26 cellular contexts compared by ENCODE assay signal in genomic region chr9:86801246-86801645, GRCh38.
DNase-seq lines count a peak whose midpoint lies in the region; ATAC-seq and TF ChIP-seq lines count a peak whose summit lies in the region.
"Had no signal": no experiment of that assay in that cellular context is flagged by ENCODE, and none has a peak within 500 bp of the region (broad histone marks: within the 10 kb centered on the region; RNA-seq: fewer than 3 reads in every experiment).

No MANE protein-coding gene starts in this region.

- peaks cover 3 to 4% of the 10 kb centered on the region in 2 donors for H3K27me3 Mint-ChIP-seq in CD8-positive, alpha-beta memory T cell
- H3K27me3 Mint-ChIP-seq: B cell had no signal

- 11% methylated on average over 5 of the region's 5 CpGs for WGBS in mammary epithelial cell (ENCODE audit: low coverage, missing lambda C conversion rate)

- H4K20me1 ChIP-seq in mammary epithelial cell (ENCODE audit: insufficient read depth, low read length) = no peaks in the 10 kb centered on the region

- no peaks in the 10 kb centered on the region for H3K4me1 ChIP-seq in CD8-positive, alpha-beta memory T cell (ENCODE audit: insufficient read depth, low read length)
- no peaks in the 10 kb centered on the region for H3K4me1 ChIP-seq in mammary epithelial cell (ENCODE audit: insufficient read depth, low read length)
- H3K4me1 ChIP-seq: transverse colon had no signal

- no peak overlapping the region for H3K27ac ChIP-seq in CD8-positive, alpha-beta memory T cell (ENCODE audit: low read depth, low read length)
- H3K27ac ChIP-seq in mammary epithelial cell (ENCODE audit: insufficient read depth, low read depth, low read length) = no peak overlapping the region
- H3K27ac ChIP-seq: hepatocyte, HL-60 had no signal

- dilution Hi-C loops in mammary epithelial cell (cut with HindIII; ENCODE audit: low sequenced_read_pairs) = no loop called here

- H2AFZ ChIP-seq in mammary epithelial cell (ENCODE audit: low read depth, low read length) = no peak overlapping the region
- H2AFZ ChIP-seq: hepatocyte had no signal

- H3K4me3 ChIP-seq in fibroblast of mammary gland (ENCODE audit: control insufficient read depth, low read depth, low read length) = no peak overlapping the region
- no peak overlapping the region for H3K4me3 ChIP-seq in CD8-positive, alpha-beta memory T cell (ENCODE audit: low read length)
- H3K4me3 ChIP-seq in mammary epithelial cell (replicated peaks in 1 of 3; ENCODE audit: insufficient read depth in 1 of 3, low read depth in 2 of 3, low read length in 3 of 3) = no peak overlapping the region
- H3K4me3 ChIP-seq: hepatocyte, transverse colon had no signal

- no peaks in the 10 kb centered on the region for H3K79me2 ChIP-seq in mammary epithelial cell (ENCODE audit: insufficient read depth, low read length)
- H3K79me2 ChIP-seq: hepatocyte had no signal

- TF ChIP-seq CTCF in fibroblast of mammary gland (conservative IDR thresholded peaks at IDR 0.05; ENCODE audit: control insufficient read depth, insufficient read depth, low read depth, low read length) = no peak
- no peak for TF ChIP-seq CTCF in mammary epithelial cell (conservative IDR thresholded peaks at IDR 0.05 in 1 of 2, IDR thresholded peaks at IDR 0.05 in 1 of 2; ENCODE audit: extremely low read depth in 1 of 2, insufficient read depth in 1 of 2, low read depth in 1 of 2, low read length in 2 of 2)

- H3K9me3 Mint-ChIP-seq in CD8-positive, alpha-beta memory T cell = peaks cover 0 to 2% (median 0%) of the 10 kb centered on the region in 5 donors

- H3K27me3 ChIP-seq in CD8-positive, alpha-beta memory T cell (ENCODE audit: insufficient read depth, low read length, poor library complexity, severe bottlenecking) = no peaks in the 10 kb centered on the region
- H3K27me3 ChIP-seq in mammary epithelial cell (ENCODE audit: insufficient read depth, low read length) = no peaks in the 10 kb centered on the region
- H3K27me3 ChIP-seq: hepatocyte, transverse colon had no signal

- intact Hi-C loops in Right ventricle myocardium superior (cut with DNase I) = no loop called here
- intact Hi-C loops in cardiac septum (cut with DNase I) = no loop called here
- intact Hi-C loops in mammary epithelial cell (cut with micrococcal nuclease) = no loop called here

- DNase-seq in Right ventricle myocardium superior (no peak), cardiac septum (ENCODE audit: low spot score) (no peak), fibroblast of mammary gland (ENCODE audit: low read depth) (peak; percentile 31), left lobe of liver (ENCODE audit: low spot score) (no peak), NCI-H146 treated with DMSO at 0.1 percent for 48 hours (lab: John Stamatoyannopoulos, UW; ENCODE audit: unreplicated experiment) (no peak), mammary epithelial cell (no peak)
- no peak for DNase-seq in CD8-positive, alpha-beta memory T cell
- DNase-seq: activated CD4-positive, alpha-beta T cell treated with anti-CD3 and anti-CD28 coated beads for 48 hours; activated naive CD4-positive, alpha-beta T cell; activated T-cell treated with anti-CD3 and anti-CD28 coated beads, Interleukin-2, amount 50 U/mL, for 24 hours; caudate nucleus; dermis blood vessel endothelial cell; DMS79; HCEC 1CT; immature natural killer cell; NCI-H1048; NCI-H2029; NCI-H226; NCI-H774; transverse colon had no signal

- no peaks in the 10 kb centered on the region for H3K36me3 ChIP-seq in CD8-positive, alpha-beta memory T cell (ENCODE audit: insufficient read depth, low read length)
- no peaks in the 10 kb centered on the region for H3K36me3 ChIP-seq in mammary epithelial cell (ENCODE audit: insufficient read depth, low read length)
- H3K36me3 ChIP-seq: transverse colon had no signal

- in situ Hi-C loops in mammary epithelial cell (cut with MboI; ENCODE audit: low sequenced_read_pairs in 2 of 2) = no loop called here

- ATAC-seq in Right ventricle myocardium superior (ENCODE audit: poor library complexity) = peak; percentile 71
- peak; percentile 46 for ATAC-seq in left lobe of liver
- ATAC-seq in HG03469 (IDR thresholded peaks at IDR 0.05; ENCODE audit: unreplicated experiment) = no peak
- ATAC-seq: sciatic nerve had no signal

- H3K4me3 Mint-ChIP-seq in CD8-positive, alpha-beta memory T cell = no peak overlapping the region
- H3K4me3 Mint-ChIP-seq: activated T-cell treated with anti-CD3 and anti-CD28 coated beads, Interleukin-2, amount 50 U/mL, for 24 hours; B cell; immature natural killer cell; T-helper 2 cell treated with Interferon-gamma antibody and Interleukin-4, amounts not matched to agents 5 μg/mL and 100 μg/mL, for 36 hours had no signal

- POLR2A ChIA-PET in CD8-positive, alpha-beta memory T cell (lab: Charles Lee) = no interaction called here

- H3K9ac ChIP-seq in mammary epithelial cell (ENCODE audit: insufficient read depth, low read length) = no peak overlapping the region

- CTCF ChIA-PET in CD8-positive, alpha-beta memory T cell (lab: Charles Lee) = no interaction called here
- CTCF ChIA-PET in mammary epithelial cell (lab: Charles Lee; ENCODE audit: low non-redundant PET) = no interaction called here

- H3K4me1 Mint-ChIP-seq in CD8-positive, alpha-beta memory T cell = no peaks in the 10 kb centered on the region
- H3K4me1 Mint-ChIP-seq: B cell, immature natural killer cell had no signal

- no peaks in the 10 kb centered on the region for H3K36me3 Mint-ChIP-seq in CD8-positive, alpha-beta memory T cell
- H3K36me3 Mint-ChIP-seq: immature natural killer cell had no signal

- H3K4me2 ChIP-seq in mammary epithelial cell (ENCODE audit: insufficient read depth, low read depth, low read length) = no peak overlapping the region
- H3K4me2 ChIP-seq: hepatocyte had no signal

- no peaks in the 10 kb centered on the region for H3K9me3 ChIP-seq in CD8-positive, alpha-beta memory T cell (ENCODE audit: low read length)
- no peaks in the 10 kb centered on the region for H3K9me3 ChIP-seq in mammary epithelial cell (replicated peaks; ENCODE audit: insufficient read depth, low read length)
- H3K9me3 ChIP-seq: transverse colon had no signal

- BruUV-seq in mammary epithelial cell (replicated peaks; lab: Mats Ljungman, UMichigan) = no TSS peak

- H3K27ac Mint-ChIP-seq in CD8-positive, alpha-beta memory T cell = no peak overlapping the region
- H3K27ac Mint-ChIP-seq: activated T-cell treated with anti-CD3 and anti-CD28 coated beads, Interleukin-2, amount 50 U/mL, for 24 hours; B cell; immature natural killer cell; T-helper 2 cell treated with Interferon-gamma antibody and Interleukin-4, amounts not matched to agents 5 μg/mL and 100 μg/mL, for 36 hours had no signal
